ENCODE assay signal across 1 cellular context in genomic region chr7:76359111-76359986, GRCh38.
TF ChIP-seq lines count a peak whose summit lies in the region.

No MANE protein-coding gene starts in this region.

TF ChIP-seq in HEK293, 187 proteins besides CTCF, POLR2A, EP300 and RAD21 (continued from another document):
- peak; percentile 93 for TF ChIP-seq ZBTB48 (tag by site-specific recombination; IDR thresholded peaks at IDR 0.05)
- no peak for TF ChIP-seq ZNF311 (tag by site-specific recombination; IDR thresholded peaks at IDR 0.05; ENCODE audit: borderline replicate concordance)
- TF ChIP-seq ZNF133 (tag by site-specific recombination; IDR thresholded peaks at IDR 0.05): no peak
- no peak for TF ChIP-seq SALL2 (tag by site-specific recombination; IDR thresholded peaks at IDR 0.05; ENCODE audit: borderline replicate concordance)
- TF ChIP-seq ZNF266 (tag by site-specific recombination; IDR thresholded peaks at IDR 0.05; ENCODE audit: low read depth): no peak
- TF ChIP-seq ZNF132 (tag by site-specific recombination; IDR thresholded peaks at IDR 0.05; ENCODE audit: borderline replicate concordance): no peak
- peak; percentile 72 for TF ChIP-seq ZBTB8A (tag by site-specific recombination; IDR thresholded peaks at IDR 0.05)
- peak; percentile 37; the same call in 1 of the 2 replicates for TF ChIP-seq KLF7 (tag by site-specific recombination; IDR thresholded peaks at IDR 0.05; ENCODE audit: borderline replicate concordance)
- TF ChIP-seq ZNF274 (IDR thresholded peaks at IDR 0.05; ENCODE audit: low read length): no peak
- no peak for TF ChIP-seq ZNF274 (tag by site-specific recombination; IDR thresholded peaks at IDR 0.05; ENCODE audit: borderline replicate concordance)
- no peak for TF ChIP-seq OSR2 (tag by site-specific recombination; IDR thresholded peaks at IDR 0.05)
- TF ChIP-seq, protein P1, sequence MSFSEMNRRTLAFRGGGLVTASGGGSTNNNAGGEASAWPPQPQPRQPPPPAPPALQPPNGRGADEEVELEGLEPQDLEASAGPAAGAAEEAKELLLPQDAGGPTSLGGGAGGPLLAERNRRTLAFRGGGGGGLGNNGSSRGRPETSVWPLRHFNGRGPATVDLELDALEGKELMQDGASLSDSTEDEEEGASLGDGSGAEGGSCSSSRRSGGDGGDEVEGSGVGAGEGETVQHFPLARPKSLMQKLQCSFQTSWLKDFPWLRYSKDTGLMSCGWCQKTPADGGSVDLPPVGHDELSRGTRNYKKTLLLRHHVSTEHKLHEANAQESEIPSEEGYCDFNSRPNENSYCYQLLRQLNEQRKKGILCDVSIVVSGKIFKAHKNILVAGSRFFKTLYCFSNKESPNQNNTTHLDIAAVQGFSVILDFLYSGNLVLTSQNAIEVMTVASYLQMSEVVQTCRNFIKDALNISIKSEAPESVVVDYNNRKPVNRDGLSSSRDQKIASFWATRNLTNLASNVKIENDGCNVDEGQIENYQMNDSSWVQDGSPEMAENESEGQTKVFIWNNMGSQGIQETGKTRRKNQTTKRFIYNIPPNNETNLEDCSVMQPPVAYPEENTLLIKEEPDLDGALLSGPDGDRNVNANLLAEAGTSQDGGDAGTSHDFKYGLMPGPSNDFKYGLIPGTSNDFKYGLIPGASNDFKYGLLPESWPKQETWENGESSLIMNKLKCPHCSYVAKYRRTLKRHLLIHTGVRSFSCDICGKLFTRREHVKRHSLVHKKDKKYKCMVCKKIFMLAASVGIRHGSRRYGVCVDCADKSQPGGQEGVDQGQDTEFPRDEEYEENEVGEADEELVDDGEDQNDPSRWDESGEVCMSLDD (tag by site-specific recombination; IDR thresholded peaks at IDR 0.05): peak; percentile 99
- no peak; the same call in none of the 2 replicates for TF ChIP-seq EGR2 (tag by site-specific recombination; IDR thresholded peaks at IDR 0.05; ENCODE audit: low read depth)
- no peak for TF ChIP-seq ZNF184 (tag by site-specific recombination; IDR thresholded peaks at IDR 0.05)
- no peak for TF ChIP-seq GLI2 (tag by site-specific recombination; IDR thresholded peaks at IDR 0.05; ENCODE audit: borderline replicate concordance, low read depth)
- TF ChIP-seq ZNF341 (tag by site-specific recombination; IDR thresholded peaks at IDR 0.05; ENCODE audit: low read depth): peak; percentile 78
- peak; percentile 29; the same call in 1 of the 2 replicates for TF ChIP-seq ZNF423 (tag by site-specific recombination; IDR thresholded peaks at IDR 0.05)
- TF ChIP-seq ZNF366 (tag by site-specific recombination; conservative IDR thresholded peaks at IDR 0.05): peak; percentile 75
- TF ChIP-seq ZNF701 (tag by site-specific recombination; IDR thresholded peaks at IDR 0.05): no peak
- TF ChIP-seq, protein P2, sequence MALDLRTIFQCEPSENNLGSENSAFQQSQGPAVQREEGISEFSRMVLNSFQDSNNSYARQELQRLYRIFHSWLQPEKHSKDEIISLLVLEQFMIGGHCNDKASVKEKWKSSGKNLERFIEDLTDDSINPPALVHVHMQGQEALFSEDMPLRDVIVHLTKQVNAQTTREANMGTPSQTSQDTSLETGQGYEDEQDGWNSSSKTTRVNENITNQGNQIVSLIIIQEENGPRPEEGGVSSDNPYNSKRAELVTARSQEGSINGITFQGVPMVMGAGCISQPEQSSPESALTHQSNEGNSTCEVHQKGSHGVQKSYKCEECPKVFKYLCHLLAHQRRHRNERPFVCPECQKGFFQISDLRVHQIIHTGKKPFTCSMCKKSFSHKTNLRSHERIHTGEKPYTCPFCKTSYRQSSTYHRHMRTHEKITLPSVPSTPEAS (tag by site-specific recombination; IDR thresholded peaks at IDR 0.05): no peak
- TF ChIP-seq ZNF639 (tag by site-specific recombination; IDR thresholded peaks at IDR 0.05): no peak
- TF ChIP-seq ZSCAN16 (tag by site-specific recombination; IDR thresholded peaks at IDR 0.05): no peak
- TF ChIP-seq ZNF433 (tag by site-specific recombination; IDR thresholded peaks at IDR 0.05; ENCODE audit: low read depth): no peak
- TF ChIP-seq ZNF155 (tag by site-specific recombination; IDR thresholded peaks at IDR 0.05): no peak
- no peak for TF ChIP-seq ZNF223 (tag by site-specific recombination; IDR thresholded peaks at IDR 0.05)
- TF ChIP-seq, protein P3, sequence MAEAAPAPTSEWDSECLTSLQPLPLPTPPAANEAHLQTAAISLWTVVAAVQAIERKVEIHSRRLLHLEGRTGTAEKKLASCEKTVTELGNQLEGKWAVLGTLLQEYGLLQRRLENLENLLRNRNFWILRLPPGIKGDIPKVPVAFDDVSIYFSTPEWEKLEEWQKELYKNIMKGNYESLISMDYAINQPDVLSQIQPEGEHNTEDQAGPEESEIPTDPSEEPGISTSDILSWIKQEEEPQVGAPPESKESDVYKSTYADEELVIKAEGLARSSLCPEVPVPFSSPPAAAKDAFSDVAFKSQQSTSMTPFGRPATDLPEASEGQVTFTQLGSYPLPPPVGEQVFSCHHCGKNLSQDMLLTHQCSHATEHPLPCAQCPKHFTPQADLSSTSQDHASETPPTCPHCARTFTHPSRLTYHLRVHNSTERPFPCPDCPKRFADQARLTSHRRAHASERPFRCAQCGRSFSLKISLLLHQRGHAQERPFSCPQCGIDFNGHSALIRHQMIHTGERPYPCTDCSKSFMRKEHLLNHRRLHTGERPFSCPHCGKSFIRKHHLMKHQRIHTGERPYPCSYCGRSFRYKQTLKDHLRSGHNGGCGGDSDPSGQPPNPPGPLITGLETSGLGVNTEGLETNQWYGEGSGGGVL (tag by site-specific recombination; IDR thresholded peaks at IDR 0.05): peak; percentile 98
- peak; percentile 64 for TF ChIP-seq ZEB2 (tag by site-specific recombination; IDR thresholded peaks at IDR 0.05)
- no peak for TF ChIP-seq ZNF114 (tag by site-specific recombination; IDR thresholded peaks at IDR 0.05)
